In the genomic region with DNA sequence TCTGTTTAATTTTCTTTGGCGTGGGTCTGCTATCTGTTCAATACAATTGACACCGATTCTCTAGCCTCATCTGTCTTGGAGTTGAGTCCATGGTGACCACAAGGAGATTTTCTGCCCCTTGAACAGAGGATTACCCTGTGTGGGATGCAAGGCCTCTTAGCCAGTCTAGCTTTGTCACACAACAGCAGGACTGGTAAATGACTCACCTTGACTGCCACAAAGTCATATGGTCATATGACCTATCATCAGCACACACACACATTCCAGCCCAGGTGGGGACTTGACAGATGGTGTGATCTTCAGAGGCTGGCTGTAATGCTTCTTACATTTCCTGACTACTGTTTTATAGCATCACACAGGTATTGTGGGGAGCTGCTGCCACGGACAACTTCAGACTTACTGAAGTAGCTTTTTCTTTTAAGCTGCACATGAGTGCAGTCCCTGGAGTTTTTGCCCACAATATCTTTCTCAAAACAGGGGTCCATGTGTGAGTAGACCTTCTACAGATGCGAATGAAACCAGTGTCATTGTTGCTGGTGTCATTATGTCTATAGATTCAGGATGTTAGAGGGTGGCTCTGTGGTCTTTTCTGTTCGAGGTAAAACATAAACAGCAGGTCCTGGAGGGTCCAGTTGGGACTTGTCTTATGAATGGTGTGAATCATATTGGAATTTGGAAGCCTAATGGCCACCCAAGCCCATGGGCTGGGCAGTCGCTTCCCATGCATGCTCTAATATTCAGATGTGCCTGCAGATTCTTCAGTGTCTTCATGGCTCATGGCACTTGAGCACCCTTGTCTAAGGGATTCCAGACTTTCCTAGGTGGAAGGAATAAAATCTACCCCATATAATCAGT, we compare ENCODE assay signal across 13 cellular contexts. TPM values are rescaled to one million over a fixed set of nuclear protein-coding genes. Genes with fewer than 3 reads are reported as not detected.
DNase-seq lines count a peak whose midpoint lies in the region; ATAC-seq lines count a peak whose summit lies in the region.
"Had no signal": no experiment of that assay in that cellular context is flagged by ENCODE, and none has a peak within 500 bp of the region (broad histone marks: within the 10 kb centered on the region; RNA-seq: fewer than 3 reads in every experiment).

No MANE protein-coding gene starts in this region.

- H3K4me3 Mint-ChIP-seq in activated naive CD8-positive, alpha-beta T cell treated with anti-CD3 and anti-CD28 coated beads, Interleukin-2, amount 50 U/mL, for 24 hours, result no peak overlapping the region
- H3K4me3 Mint-ChIP-seq in effector memory CD8-positive, alpha-beta T cell, result no peak overlapping the region
- H3K4me3 Mint-ChIP-seq: activated naive CD4-positive, alpha-beta T cell treated with anti-CD3 and anti-CD28 coated beads, Interleukin-2, amount 50 U/mL, for 24 hours had no signal

- peak; percentile 95 for ATAC-seq in activated naive CD8-positive, alpha-beta T cell treated with anti-CD3 and anti-CD28 coated beads, Interleukin-2, amount 50 U/mL, for 24 hours
- ATAC-seq in effector memory CD8-positive, alpha-beta T cell (replicated peaks), result no peak

- DNase-seq in activated CD4-positive, alpha-beta T cell treated with anti-CD3 and anti-CD28 coated beads for 48 hours, result peak; percentile 25
- DNase-seq in activated CD4-positive, alpha-beta T cell treated with anti-CD3 and anti-CD28 coated beads for 4 hours, result no peak
- DNase-seq in HT-29 (ENCODE audit: low spot score), result peak; percentile 29
- DNase-seq in activated naive CD8-positive, alpha-beta T cell treated with anti-CD3 and anti-CD28 coated beads, Interleukin-2, amount 50 U/mL, for 24 hours, result no peak
- DNase-seq in renal cortical epithelial cell (ENCODE audit: low read depth), result peak; percentile 26
- DNase-seq in effector memory CD8-positive, alpha-beta T cell, result no peak
- DNase-seq in NCI-H1417 (lab: John Stamatoyannopoulos, UW), result no peak
- DNase-seq in AML-193 (lab: John Stamatoyannopoulos, UW), result no peak
- DNase-seq: activated CD4-positive, alpha-beta T cell treated with anti-CD3 and anti-CD28 coated beads, Interleukin-2, amount 50 U/mL, for 48 hours; esophagus squamous epithelium; Peyer's patch had no signal

- H3K4me1 Mint-ChIP-seq in activated naive CD8-positive, alpha-beta T cell treated with anti-CD3 and anti-CD28 coated beads, Interleukin-2, amount 50 U/mL, for 24 hours, result no peaks in the 10 kb centered on the region
- H3K4me1 Mint-ChIP-seq in effector memory CD8-positive, alpha-beta T cell (ENCODE audit: low read depth in 2 of 2), result no peaks in the 10 kb centered on the region
- H3K4me1 Mint-ChIP-seq: activated naive CD4-positive, alpha-beta T cell treated with anti-CD3 and anti-CD28 coated beads, Interleukin-2, amount 50 U/mL, for 24 hours had no signal

- H3K9me3 Mint-ChIP-seq in activated naive CD8-positive, alpha-beta T cell treated with anti-CD3 and anti-CD28 coated beads, Interleukin-2, amount 50 U/mL, for 24 hours, result no peaks in the 10 kb centered on the region
- no peaks in the 10 kb centered on the region for H3K9me3 Mint-ChIP-seq in effector memory CD8-positive, alpha-beta T cell
- H3K9me3 Mint-ChIP-seq: activated naive CD4-positive, alpha-beta T cell treated with anti-CD3 and anti-CD28 coated beads, Interleukin-2, amount 50 U/mL, for 24 hours had no signal

- peaks cover 39% of the 10 kb centered on the region for H3K27me3 Mint-ChIP-seq in activated naive CD8-positive, alpha-beta T cell treated with anti-CD3 and anti-CD28 coated beads, Interleukin-2, amount 50 U/mL, for 24 hours
- peaks cover 58% of the 10 kb centered on the region in 2 donors for H3K27me3 Mint-ChIP-seq in effector memory CD8-positive, alpha-beta T cell

- H3K27ac Mint-ChIP-seq in activated naive CD8-positive, alpha-beta T cell treated with anti-CD3 and anti-CD28 coated beads, Interleukin-2, amount 50 U/mL, for 24 hours, result no peak overlapping the region
- H3K27ac Mint-ChIP-seq in effector memory CD8-positive, alpha-beta T cell, result no peak overlapping the region
- H3K27ac Mint-ChIP-seq: activated naive CD4-positive, alpha-beta T cell treated with anti-CD3 and anti-CD28 coated beads, Interleukin-2, amount 50 U/mL, for 24 hours; progenitor cell of endocrine pancreas had no signal

- H3K36me3 Mint-ChIP-seq in activated naive CD8-positive, alpha-beta T cell treated with anti-CD3 and anti-CD28 coated beads, Interleukin-2, amount 50 U/mL, for 24 hours (ENCODE audit: low read depth), result no peaks in the 10 kb centered on the region
- no peaks in the 10 kb centered on the region for H3K36me3 Mint-ChIP-seq in effector memory CD8-positive, alpha-beta T cell (ENCODE audit: insufficient read depth)
- H3K36me3 Mint-ChIP-seq: activated naive CD4-positive, alpha-beta T cell treated with anti-CD3 and anti-CD28 coated beads, Interleukin-2, amount 50 U/mL, for 24 hours had no signal

RNA-seq across cellular contexts. Expression of gene ACOXL, which starts 18.6 kb away (rescaled TPM):
- total RNA-seq in HT-29 (2014; rRNA removed; shearing (Covaris generic)), result 3.9 and 5.3 TPM in 2 replicates
- total RNA-seq in renal cortical epithelial cell, result 0.69 TPM in 1 of 2 replicates, not detected in the other
- total RNA-seq: esophagus squamous epithelium, Peyer's patch had no signal

RNA-seq across cellular contexts. Expression of gene BUB1, which starts 35.9 kb away (rescaled TPM):
- total RNA-seq in HT-29 (2014; rRNA removed; shearing (Covaris generic)), result 36.9 and 37.5 TPM in 2 replicates
- 2.2 and 23.4 TPM in 2 replicates for total RNA-seq in renal cortical epithelial cell

Comparison
In these comparisons a context has a peak if more than half of its experiments do, and no peak if none do; other contexts are left out.
1. DNase-seq: peak in activated CD4-positive, alpha-beta T cell treated with anti-CD3 and anti-CD28 coated beads for 48 hours (single experiment), HT-29 (single experiment) and renal cortical epithelial cell (single experiment); none in activated CD4-positive, alpha-beta T cell treated with anti-CD3 and anti-CD28 coated beads for 4 hours (0 of 2), activated naive CD8-positive, alpha-beta T cell treated with anti-CD3 and anti-CD28 coated beads, Interleukin-2, amount 50 U/mL, for 24 hours (single experiment), effector memory CD8-positive, alpha-beta T cell (0 of 3), NCI-H1417 (0 of 3) and AML-193 (0 of 2).